Comparison of ENCODE assay signal across 27 cellular contexts in the genomic region with DNA sequence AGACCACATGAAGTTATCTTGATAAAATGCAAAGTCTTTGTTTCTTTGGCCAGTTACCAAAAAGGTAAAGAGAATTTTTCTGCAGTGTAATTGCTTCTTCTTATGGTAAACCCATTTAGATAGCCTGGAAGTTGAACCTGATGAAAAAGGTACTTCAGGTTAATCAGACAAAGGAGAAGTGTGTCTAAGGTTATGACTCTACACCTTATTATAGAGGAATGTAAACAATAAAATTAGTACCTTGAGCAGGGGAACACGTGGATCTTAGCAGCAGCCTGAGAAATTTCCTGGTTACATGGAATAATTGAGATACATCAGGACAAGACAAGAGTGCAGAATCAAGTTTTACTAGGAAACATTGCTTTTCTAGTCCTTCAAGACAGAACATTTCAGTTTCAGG.
"Had no signal": no experiment of that assay in that cellular context is flagged by ENCODE, and none has a peak within 500 bp of the region (broad histone marks: within the 10 kb centered on the region; RNA-seq: fewer than 3 reads in every experiment).

No MANE protein-coding gene starts in this region.

- H3K4me3 Mint-ChIP-seq: naive thymus-derived CD8-positive, alpha-beta T cell; nephron; neural crest cell; stimulated activated effector memory CD8-positive, alpha-beta T cell treated with anti-CD3 and anti-CD28 coated beads, Interleukin-12 subunit alpha, Interleukin-12 subunit beta, amount 100 ng/mL, for 72 hours; stimulated activated naive CD8-positive, alpha-beta T cell treated with anti-CD3 and anti-CD28 coated beads, Interleukin-15, amount 100 ng/mL, for 72 hours; type B pancreatic cell had no signal

- H3K36me3 Mint-ChIP-seq: stimulated activated effector memory CD8-positive, alpha-beta T cell treated with anti-CD3 and anti-CD28 coated beads, Interleukin-12 subunit alpha, Interleukin-12 subunit beta, amount 100 ng/mL, for 72 hours had no signal

- H3K4me1 Mint-ChIP-seq: nephron had no signal

- H3K4me3 ChIP-seq: left ventricle myocardium inferior, lung, pancreas, prostate gland, spleen, tibial nerve, uterus had no signal

- H3K9me3 ChIP-seq: prostate gland had no signal

- DNase-seq: hippocampal formation; kidney glomerular epithelial cell; left cardiac atrium; left ventricle myocardium inferior; midbrain; naive thymus-derived CD8-positive, alpha-beta T cell; nucleus accumbens; pancreas; posterior cingulate gyrus; retina; right cardiac atrium; small intestine; spleen; stimulated activated CD4-positive, alpha-beta T cell treated with anti-CD3 and anti-CD28 coated beads, Interleukin-4, amount 100 ng/mL, for 24 hours; stimulated activated naive CD4-positive, alpha-beta T cell treated with Interleukin-2 at 50 U/mL for 16 hours; stimulated activated naive CD8-positive, alpha-beta T cell treated with anti-CD3 and anti-CD28 coated beads, Interleukin-15, amount 100 ng/mL, for 72 hours; substantia nigra; uterus had no signal

- H3K27ac ChIP-seq: left ventricle myocardium inferior, pancreas, prostate gland, spleen, tibial nerve, uterus had no signal

- H3K27me3 ChIP-seq: pancreas, spleen, tibial nerve, uterus had no signal

- H3K36me3 ChIP-seq: prostate gland, uterus had no signal

- FAIRE-seq: keratinocyte, pancreas, small intestine had no signal

- H3K4me1 ChIP-seq: left ventricle myocardium inferior, pancreas, prostate gland, tibial nerve, uterus had no signal

- H3K27me3 Mint-ChIP-seq: naive thymus-derived CD8-positive, alpha-beta T cell; stimulated activated naive CD8-positive, alpha-beta T cell treated with anti-CD3 and anti-CD28 coated beads, Interleukin-15, amount 100 ng/mL, for 72 hours; type B pancreatic cell had no signal

- ATAC-seq: left cardiac atrium; naive thymus-derived CD8-positive, alpha-beta T cell; pancreas; right cardiac atrium; sciatic nerve; stimulated activated effector memory CD8-positive, alpha-beta T cell treated with anti-CD3 and anti-CD28 coated beads, Interleukin-12 subunit alpha, Interleukin-12 subunit beta, amount 100 ng/mL, for 72 hours; stimulated activated naive CD8-positive, alpha-beta T cell treated with anti-CD3 and anti-CD28 coated beads, Interleukin-15, amount 100 ng/mL, for 72 hours had no signal

- H3K27ac Mint-ChIP-seq: naive thymus-derived CD8-positive, alpha-beta T cell; nephron; stimulated activated effector memory CD8-positive, alpha-beta T cell treated with anti-CD3 and anti-CD28 coated beads, Interleukin-12 subunit alpha, Interleukin-12 subunit beta, amount 100 ng/mL, for 72 hours; stimulated activated naive CD8-positive, alpha-beta T cell treated with anti-CD3 and anti-CD28 coated beads, Interleukin-15, amount 100 ng/mL, for 72 hours; type B pancreatic cell had no signal
